Comparison of ENCODE assay signal across 1 cellular context in the genomic region with DNA sequence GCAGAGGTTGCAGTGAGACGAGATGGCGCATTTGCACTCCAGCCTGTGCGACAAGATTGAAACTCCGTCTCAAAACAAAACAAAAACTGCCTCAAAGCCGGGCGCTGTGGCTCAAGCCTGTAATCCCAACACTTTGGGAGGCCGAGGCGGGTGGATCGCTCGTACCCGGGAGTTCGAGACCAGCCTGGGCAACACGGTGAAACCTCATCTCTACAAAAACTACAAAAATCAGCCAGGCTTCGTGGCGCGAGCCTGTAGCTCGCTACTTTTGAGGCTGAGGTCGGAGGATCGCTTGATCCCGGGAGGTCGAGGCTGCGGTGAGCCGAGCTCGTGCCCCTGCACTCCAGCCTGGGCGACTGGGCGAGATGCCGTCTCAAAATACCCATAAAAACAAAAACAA.
TF ChIP-seq lines count a peak whose summit lies in the region.

No MANE protein-coding gene starts in this region.

TF ChIP-seq in HEK293, 187 proteins besides CTCF, POLR2A, EP300 and RAD21 (continued from another document):
- TF ChIP-seq OSR2 (tag by site-specific recombination; IDR thresholded peaks at IDR 0.05) (no peak), KLF16 (tag by site-specific recombination; IDR thresholded peaks at IDR 0.05) (no peak), ZNF843 (tag by site-specific recombination; IDR thresholded peaks at IDR 0.05) (no peak), ZSCAN23 (tag by site-specific recombination; IDR thresholded peaks at IDR 0.05) (no peak), SP3 (tag by site-specific recombination; IDR thresholded peaks at IDR 0.05) (no peak), ZNF350 (tag by site-specific recombination; IDR thresholded peaks at IDR 0.05) (no peak), GLI4 (tag by site-specific recombination; IDR thresholded peaks at IDR 0.05) (no peak), ZNF544 (tag by site-specific recombination; IDR thresholded peaks at IDR 0.05) (no peak), ZNF155 (tag by site-specific recombination; IDR thresholded peaks at IDR 0.05) (no peak)
- TF ChIP-seq, protein P1, sequence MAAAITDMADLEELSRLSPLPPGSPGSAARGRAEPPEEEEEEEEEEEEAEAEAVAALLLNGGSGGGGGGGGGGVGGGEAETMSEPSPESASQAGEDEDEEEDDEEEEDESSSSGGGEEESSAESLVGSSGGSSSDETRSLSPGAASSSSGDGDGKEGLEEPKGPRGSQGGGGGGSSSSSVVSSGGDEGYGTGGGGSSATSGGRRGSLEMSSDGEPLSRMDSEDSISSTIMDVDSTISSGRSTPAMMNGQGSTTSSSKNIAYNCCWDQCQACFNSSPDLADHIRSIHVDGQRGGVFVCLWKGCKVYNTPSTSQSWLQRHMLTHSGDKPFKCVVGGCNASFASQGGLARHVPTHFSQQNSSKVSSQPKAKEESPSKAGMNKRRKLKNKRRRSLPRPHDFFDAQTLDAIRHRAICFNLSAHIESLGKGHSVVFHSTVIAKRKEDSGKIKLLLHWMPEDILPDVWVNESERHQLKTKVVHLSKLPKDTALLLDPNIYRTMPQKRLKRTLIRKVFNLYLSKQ (tag by site-specific recombination; IDR thresholded peaks at IDR 0.05; ENCODE audit: borderline replicate concordance), result no peak
- TF ChIP-seq, protein P2, sequence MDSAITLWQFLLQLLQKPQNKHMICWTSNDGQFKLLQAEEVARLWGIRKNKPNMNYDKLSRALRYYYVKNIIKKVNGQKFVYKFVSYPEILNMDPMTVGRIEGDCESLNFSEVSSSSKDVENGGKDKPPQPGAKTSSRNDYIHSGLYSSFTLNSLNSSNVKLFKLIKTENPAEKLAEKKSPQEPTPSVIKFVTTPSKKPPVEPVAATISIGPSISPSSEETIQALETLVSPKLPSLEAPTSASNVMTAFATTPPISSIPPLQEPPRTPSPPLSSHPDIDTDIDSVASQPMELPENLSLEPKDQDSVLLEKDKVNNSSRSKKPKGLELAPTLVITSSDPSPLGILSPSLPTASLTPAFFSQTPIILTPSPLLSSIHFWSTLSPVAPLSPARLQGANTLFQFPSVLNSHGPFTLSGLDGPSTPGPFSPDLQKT (IDR thresholded peaks at IDR 0.05; ENCODE audit: borderline replicate concordance, low read depth, low read length), result no peak
- TF ChIP-seq, protein P3, sequence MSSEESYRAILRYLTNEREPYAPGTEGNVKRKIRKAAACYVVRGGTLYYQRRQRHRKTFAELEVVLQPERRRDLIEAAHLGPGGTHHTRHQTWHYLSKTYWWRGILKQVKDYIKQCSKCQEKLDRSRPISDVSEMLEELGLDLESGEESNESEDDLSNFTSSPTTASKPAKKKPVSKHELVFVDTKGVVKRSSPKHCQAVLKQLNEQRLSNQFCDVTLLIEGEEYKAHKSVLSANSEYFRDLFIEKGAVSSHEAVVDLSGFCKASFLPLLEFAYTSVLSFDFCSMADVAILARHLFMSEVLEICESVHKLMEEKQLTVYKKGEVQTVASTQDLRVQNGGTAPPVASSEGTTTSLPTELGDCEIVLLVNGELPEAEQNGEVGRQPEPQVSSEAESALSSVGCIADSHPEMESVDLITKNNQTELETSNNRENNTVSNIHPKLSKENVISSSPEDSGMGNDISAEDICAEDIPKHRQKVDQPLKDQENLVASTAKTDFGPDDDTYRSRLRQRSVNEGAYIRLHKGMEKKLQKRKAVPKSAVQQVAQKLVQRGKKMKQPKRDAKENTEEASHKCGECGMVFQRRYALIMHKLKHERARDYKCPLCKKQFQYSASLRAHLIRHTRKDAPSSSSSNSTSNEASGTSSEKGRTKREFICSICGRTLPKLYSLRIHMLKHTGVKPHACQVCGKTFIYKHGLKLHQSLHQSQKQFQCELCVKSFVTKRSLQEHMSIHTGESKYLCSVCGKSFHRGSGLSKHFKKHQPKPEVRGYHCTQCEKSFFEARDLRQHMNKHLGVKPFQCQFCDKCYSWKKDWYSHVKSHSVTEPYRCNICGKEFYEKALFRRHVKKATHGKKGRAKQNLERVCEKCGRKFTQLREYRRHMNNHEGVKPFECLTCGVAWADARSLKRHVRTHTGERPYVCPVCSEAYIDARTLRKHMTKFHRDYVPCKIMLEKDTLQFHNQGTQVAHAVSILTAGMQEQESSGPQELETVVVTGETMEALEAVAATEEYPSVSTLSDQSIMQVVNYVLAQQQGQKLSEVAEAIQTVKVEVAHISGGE (tag by site-specific recombination; conservative IDR thresholded peaks at IDR 0.05; ENCODE audit: low read depth), result no peak
- TF ChIP-seq, protein P4, sequence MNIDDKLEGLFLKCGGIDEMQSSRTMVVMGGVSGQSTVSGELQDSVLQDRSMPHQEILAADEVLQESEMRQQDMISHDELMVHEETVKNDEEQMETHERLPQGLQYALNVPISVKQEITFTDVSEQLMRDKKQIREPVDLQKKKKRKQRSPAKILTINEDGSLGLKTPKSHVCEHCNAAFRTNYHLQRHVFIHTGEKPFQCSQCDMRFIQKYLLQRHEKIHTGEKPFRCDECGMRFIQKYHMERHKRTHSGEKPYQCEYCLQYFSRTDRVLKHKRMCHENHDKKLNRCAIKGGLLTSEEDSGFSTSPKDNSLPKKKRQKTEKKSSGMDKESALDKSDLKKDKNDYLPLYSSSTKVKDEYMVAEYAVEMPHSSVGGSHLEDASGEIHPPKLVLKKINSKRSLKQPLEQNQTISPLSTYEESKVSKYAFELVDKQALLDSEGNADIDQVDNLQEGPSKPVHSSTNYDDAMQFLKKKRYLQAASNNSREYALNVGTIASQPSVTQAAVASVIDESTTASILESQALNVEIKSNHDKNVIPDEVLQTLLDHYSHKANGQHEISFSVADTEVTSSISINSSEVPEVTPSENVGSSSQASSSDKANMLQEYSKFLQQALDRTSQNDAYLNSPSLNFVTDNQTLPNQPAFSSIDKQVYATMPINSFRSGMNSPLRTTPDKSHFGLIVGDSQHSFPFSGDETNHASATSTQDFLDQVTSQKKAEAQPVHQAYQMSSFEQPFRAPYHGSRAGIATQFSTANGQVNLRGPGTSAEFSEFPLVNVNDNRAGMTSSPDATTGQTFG (tag by site-specific recombination; IDR thresholded peaks at IDR 0.05; ENCODE audit: borderline replicate concordance), result no peak
- TF ChIP-seq, protein P5, sequence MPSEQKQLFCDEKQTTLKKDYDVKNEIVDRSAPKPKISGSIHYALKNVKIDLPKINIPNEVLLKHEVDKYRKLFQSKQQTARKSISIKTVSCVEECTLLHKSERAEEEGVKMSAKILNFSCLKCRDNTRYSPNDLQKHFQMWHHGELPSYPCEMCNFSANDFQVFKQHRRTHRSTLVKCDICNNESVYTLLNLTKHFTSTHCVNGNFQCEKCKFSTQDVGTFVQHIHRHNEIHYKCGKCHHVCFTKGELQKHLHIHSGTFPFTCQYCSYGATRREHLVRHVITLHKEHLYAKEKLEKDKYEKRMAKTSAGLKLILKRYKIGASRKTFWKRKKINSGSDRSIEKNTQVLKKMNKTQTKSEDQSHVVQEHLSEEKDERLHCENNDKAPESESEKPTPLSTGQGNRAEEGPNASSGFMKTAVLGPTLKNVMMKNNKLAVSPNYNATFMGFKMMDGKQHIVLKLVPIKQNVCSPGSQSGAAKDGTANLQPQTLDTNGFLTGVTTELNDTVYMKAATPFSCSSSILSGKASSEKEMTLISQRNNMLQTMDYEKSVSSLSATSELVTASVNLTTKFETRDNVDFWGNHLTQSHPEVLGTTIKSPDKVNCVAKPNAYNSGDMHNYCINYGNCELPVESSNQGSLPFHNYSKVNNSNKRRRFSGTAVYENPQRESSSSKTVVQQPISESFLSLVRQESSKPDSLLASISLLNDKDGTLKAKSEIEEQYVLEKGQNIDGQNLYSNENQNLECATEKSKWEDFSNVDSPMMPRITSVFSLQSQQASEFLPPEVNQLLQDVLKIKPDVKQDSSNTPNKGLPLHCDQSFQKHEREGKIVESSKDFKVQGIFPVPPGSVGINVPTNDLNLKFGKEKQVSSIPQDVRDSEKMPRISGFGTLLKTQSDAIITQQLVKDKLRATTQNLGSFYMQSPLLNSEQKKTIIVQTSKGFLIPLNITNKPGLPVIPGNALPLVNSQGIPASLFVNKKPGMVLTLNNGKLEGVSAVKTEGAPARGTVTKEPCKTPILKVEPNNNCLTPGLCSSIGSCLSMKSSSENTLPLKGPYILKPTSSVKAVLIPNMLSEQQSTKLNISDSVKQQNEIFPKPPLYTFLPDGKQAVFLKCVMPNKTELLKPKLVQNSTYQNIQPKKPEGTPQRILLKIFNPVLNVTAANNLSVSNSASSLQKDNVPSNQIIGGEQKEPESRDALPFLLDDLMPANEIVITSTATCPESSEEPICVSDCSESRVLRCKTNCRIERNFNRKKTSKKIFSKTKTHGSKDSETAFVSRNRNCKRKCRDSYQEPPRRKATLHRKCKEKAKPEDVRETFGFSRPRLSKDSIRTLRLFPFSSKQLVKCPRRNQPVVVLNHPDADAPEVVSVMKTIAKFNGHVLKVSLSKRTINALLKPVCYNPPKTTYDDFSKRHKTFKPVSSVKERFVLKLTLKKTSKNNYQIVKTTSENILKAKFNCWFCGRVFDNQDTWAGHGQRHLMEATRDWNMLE (tag by site-specific recombination; conservative IDR thresholded peaks at IDR 0.05; ENCODE audit: low read depth), result no peak
- TF ChIP-seq, protein P6, sequence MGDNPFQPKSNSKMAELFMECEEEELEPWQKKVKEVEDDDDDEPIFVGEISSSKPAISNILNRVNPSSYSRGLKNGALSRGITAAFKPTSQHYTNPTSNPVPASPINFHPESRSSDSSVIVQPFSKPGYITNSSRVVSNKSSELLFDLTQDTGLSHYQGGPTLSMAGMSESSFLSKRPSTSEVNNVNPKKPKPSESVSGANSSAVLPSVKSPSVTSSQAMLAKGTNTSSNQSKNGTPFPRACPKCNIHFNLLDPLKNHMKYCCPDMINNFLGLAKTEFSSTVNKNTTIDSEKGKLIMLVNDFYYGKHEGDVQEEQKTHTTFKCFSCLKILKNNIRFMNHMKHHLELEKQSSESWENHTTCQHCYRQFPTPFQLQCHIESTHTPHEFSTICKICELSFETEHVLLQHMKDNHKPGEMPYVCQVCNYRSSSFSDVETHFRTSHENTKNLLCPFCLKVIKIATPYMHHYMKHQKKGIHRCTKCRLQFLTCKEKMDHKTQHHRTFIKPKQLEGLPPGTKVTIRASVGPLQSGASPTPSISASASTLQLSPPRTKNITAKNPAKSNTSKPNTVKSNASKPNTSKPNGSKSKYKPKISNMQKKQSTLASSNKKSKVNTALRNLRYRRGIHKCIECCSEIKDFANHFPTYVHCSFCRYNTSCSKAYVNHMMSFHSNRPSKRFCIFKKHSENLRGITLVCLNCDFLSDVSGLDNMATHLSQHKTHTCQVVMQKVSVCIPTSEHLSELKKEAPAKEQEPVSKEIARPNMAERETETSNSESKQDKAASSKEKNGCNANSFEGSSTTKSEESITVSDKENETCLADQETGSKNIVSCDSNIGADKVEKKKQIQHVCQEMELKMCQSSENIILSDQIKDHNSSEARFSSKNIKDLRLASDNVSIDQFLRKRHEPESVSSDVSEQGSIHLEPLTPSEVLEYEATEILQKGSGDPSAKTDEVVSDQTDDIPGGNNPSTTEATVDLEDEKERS (tag by site-specific recombination; IDR thresholded peaks at IDR 0.05), result no peak
